ENCODE assay signal across 8 cellular contexts in the genomic region with DNA sequence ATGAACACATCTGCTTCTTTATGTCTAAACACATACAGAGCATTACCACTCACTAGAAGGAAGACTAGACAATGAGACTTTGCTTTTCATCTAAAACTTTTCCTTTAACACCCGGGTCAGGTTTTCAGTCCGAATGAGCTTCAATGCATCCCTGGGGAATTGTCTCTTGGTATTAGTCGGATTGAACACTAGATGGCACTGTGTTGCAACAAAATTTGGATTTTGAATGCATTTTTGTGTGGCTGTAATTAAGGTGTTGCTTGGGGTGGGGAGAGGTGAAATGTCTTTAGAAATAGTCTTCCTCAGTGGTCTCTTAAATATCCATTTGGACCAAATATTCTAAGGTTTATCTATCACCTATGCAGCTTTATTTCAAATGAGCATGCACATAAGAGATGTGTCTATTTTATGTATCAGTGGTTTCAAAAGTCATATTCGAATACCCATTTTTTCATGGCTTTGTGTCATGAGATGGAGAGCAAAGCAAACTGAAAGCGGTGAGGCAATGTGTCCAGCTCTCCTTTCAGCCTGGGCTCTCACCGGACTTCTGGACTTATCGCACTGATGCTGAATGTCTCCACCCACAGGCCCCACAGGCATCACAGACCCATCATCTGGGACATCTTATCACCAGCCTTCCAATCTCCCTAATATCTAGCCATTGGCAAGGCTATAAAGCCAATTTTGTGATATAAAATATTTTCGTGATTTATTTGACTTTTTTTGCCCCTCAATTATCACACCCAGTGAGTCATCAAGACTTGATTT.
DNase-seq lines count a peak whose midpoint lies in the region; ATAC-seq and TF ChIP-seq lines count a peak whose summit lies in the region.

No MANE protein-coding gene starts in this region.

- WGBS in hepatocyte (ENCODE audit: low lambda C conversion rate, missing lambda C conversion rate), result 48% methylated on average over 8 of the region's 8 CpGs
- 57% methylated on average over 8 of the region's 8 CpGs for WGBS in smooth muscle cell (ENCODE audit: low lambda C conversion rate)

- H3K9me3 Mint-ChIP-seq in activated naive CD4-positive, alpha-beta T cell treated with anti-CD3 and anti-CD28 coated beads for 36 hours, result peaks cover 1% of the 10 kb centered on the region

- H3K36me3 Mint-ChIP-seq in activated naive CD4-positive, alpha-beta T cell treated with anti-CD3 and anti-CD28 coated beads for 36 hours (ENCODE audit: low read depth), result peaks cover 1% of the 10 kb centered on the region

- no peak overlapping the region for H3K9ac ChIP-seq in smooth muscle cell (ENCODE audit: low read depth)

- no peaks in the 10 kb centered on the region for H3F3A ChIP-seq in smooth muscle cell (ENCODE audit: low read depth)

- H3K9me3 ChIP-seq in hepatocyte (ENCODE audit: low read depth) (no peaks in the 10 kb centered on the region), smooth muscle cell (replicated peaks; ENCODE audit: low read depth) (no peaks in the 10 kb centered on the region)

- H3K79me2 ChIP-seq in hepatocyte, result no peaks in the 10 kb centered on the region
- H3K79me2 ChIP-seq in smooth muscle cell (ENCODE audit: low read depth), result no peaks in the 10 kb centered on the region

- H3K27me3 ChIP-seq in hepatocyte (peaks cover 9% of the 10 kb centered on the region), smooth muscle cell (ENCODE audit: low read depth) (no peaks in the 10 kb centered on the region)

- peak; percentile 45 for DNase-seq in EL
- peak; percentile 38 for DNase-seq in HuH-7.5 (ENCODE audit: low spot score)
- DNase-seq in NCI-H82 treated with DMSO at 0.1 percent for 48 hours (lab: John Stamatoyannopoulos, UW; ENCODE audit: unreplicated experiment), result peak; percentile 52
- DNase-seq in amniotic stem cell (lab: John Stamatoyannopoulos, UW), result peak; percentile 18
- DNase-seq in hepatocyte (ENCODE audit: low spot score), result peak; percentile 77
- DNase-seq in smooth muscle cell (lab: John Stamatoyannopoulos, UW; ENCODE audit: unreplicated experiment), result no peak
- no peak for DNase-seq in activated naive CD4-positive, alpha-beta T cell treated with anti-CD3 and anti-CD28 coated beads for 36 hours

- H3K4me2 ChIP-seq in hepatocyte (no peak overlapping the region), smooth muscle cell (no peak overlapping the region)

- no peak overlapping the region for H3K27ac Mint-ChIP-seq in activated naive CD4-positive, alpha-beta T cell treated with anti-CD3 and anti-CD28 coated beads for 36 hours

- H3K4me3 Mint-ChIP-seq in activated naive CD4-positive, alpha-beta T cell treated with anti-CD3 and anti-CD28 coated beads for 36 hours, result no peak overlapping the region

- H3K4me3 ChIP-seq in hepatocyte, result no peak overlapping the region
- H3K4me3 ChIP-seq in smooth muscle cell, result no peak overlapping the region

- CTCF ChIA-PET in activated naive CD4-positive, alpha-beta T cell treated with anti-CD3 and anti-CD28 coated beads for 36 hours (lab: Charles Lee), result interaction anchor here (0.7 to 2.7 kb wide), 29 partner anchors 9 to 1257 kb away, joined by 3 to 24 read pairs (median 3); partner anchors contain the start of gene ID2

- H3K4me1 Mint-ChIP-seq in activated naive CD4-positive, alpha-beta T cell treated with anti-CD3 and anti-CD28 coated beads for 36 hours (ENCODE audit: low read depth), result peaks cover 31% of the 10 kb centered on the region

- H3K27me3 Mint-ChIP-seq in activated naive CD4-positive, alpha-beta T cell treated with anti-CD3 and anti-CD28 coated beads for 36 hours (ENCODE audit: low read depth), result peaks cover 3% of the 10 kb centered on the region

- H3K27ac ChIP-seq in hepatocyte (no peak overlapping the region), smooth muscle cell (ENCODE audit: low read depth) (no peak overlapping the region)

- no peak for ATAC-seq in HG03159 (IDR thresholded peaks at IDR 0.05; ENCODE audit: unreplicated experiment)

- no peaks in the 10 kb centered on the region for H3K9me2 ChIP-seq in hepatocyte (replicated peaks; ENCODE audit: insufficient read depth)

- H4K20me1 ChIP-seq in hepatocyte (ENCODE audit: insufficient read depth, poor library complexity, severe bottlenecking) (no peaks in the 10 kb centered on the region), smooth muscle cell (ENCODE audit: low read depth) (no peaks in the 10 kb centered on the region)

- H3K4me1 ChIP-seq in hepatocyte (ENCODE audit: insufficient read depth), result peaks cover 12% of the 10 kb centered on the region
- H3K4me1 ChIP-seq in smooth muscle cell (ENCODE audit: low read depth), result peaks cover 11% of the 10 kb centered on the region

- TF ChIP-seq CTCF in hepatocyte (IDR thresholded peaks at IDR 0.05; ENCODE audit: poor library complexity), result peak; percentile 81
- TF ChIP-seq CTCF in smooth muscle cell (IDR thresholded peaks at IDR 0.05; ENCODE audit: borderline replicate concordance, insufficient read depth, poor library complexity, severe bottlenecking), result peak; percentile 70

- no peaks in the 10 kb centered on the region for H3K36me3 ChIP-seq in hepatocyte (replicated peaks; ENCODE audit: insufficient read depth, low read depth)
- H3K36me3 ChIP-seq in smooth muscle cell (ENCODE audit: low read depth), result no peaks in the 10 kb centered on the region

- intact Hi-C loops in activated naive CD4-positive, alpha-beta T cell treated with anti-CD3 and anti-CD28 coated beads for 36 hours (cut with micrococcal nuclease), result loop anchor here (1.0 to 5.0 kb wide), 7 partner anchors 245 to 1258 kb away; no protein-coding TSS in a partner anchor

- no peak overlapping the region for H2AFZ ChIP-seq in hepatocyte
- no peak overlapping the region for H2AFZ ChIP-seq in smooth muscle cell (ENCODE audit: low read depth)

Comparison
In these comparisons a context has a peak if more than half of its experiments do, and no peak if none do; other contexts are left out.
1. DNase-seq: peak in EL (single experiment), HuH-7.5 (single experiment), NCI-H82 treated with DMSO at 0.1 percent for 48 hours (single experiment), amniotic stem cell (single experiment) and hepatocyte (single experiment); none in smooth muscle cell (single experiment) and activated naive CD4-positive, alpha-beta T cell treated with anti-CD3 and anti-CD28 coated beads for 36 hours (single experiment).